ENCODE assay signal across 2 cellular contexts in genomic region chr19:48975947-48976847, GRCh38.
A peak's percentile ranks its signal among the peaks of the same experiment; 100 is the strongest.
TF ChIP-seq lines count a peak whose summit lies in the region.

No MANE protein-coding gene starts in this region.

TF ChIP-seq in A549, 52 proteins besides CTCF, POLR2A, EP300 and RAD21:
- TF ChIP-seq ZNF302 (CRISPR knock-in tag; IDR thresholded peaks at IDR 0.05) (no peak), HOXB13 (CRISPR knock-in tag; IDR thresholded peaks at IDR 0.05; ENCODE audit: low read depth) (0 out of 2 replicates have a peak, but pooled peaks have one; percentile 22), FOXS1 (CRISPR knock-in tag; IDR thresholded peaks at IDR 0.05) (0 out of 2 replicates have a peak, but pooled peaks have one; percentile 29)

TF ChIP-seq in H1, 55 proteins besides CTCF, POLR2A, EP300 and RAD21:
- TF ChIP-seq SP2 (IDR thresholded peaks at IDR 0.05; ENCODE audit: low read length): no peak
- no peak for TF ChIP-seq ATF2 (IDR thresholded peaks at IDR 0.05; ENCODE audit: low read length)
- TF ChIP-seq PHF8 (conservative IDR thresholded peaks at IDR 0.05; ENCODE audit: low read depth, low read length): no peak
- 0 out of 2 replicates have a peak, but pooled peaks have one; percentile 38 for TF ChIP-seq SP4 (IDR thresholded peaks at IDR 0.05; ENCODE audit: low read length)
- TF ChIP-seq SIX5 (IDR thresholded peaks at IDR 0.05; ENCODE audit: low read depth, low read length): peak; percentile 98
- peak; percentile 73 for TF ChIP-seq CREB1 (IDR thresholded peaks at IDR 0.05)
- TF ChIP-seq YY1 (IDR thresholded peaks at IDR 0.05; ENCODE audit: low read depth, low read length): peak; percentile 44; the same call in 1 of the 2 replicates
- peak; percentile 62 for TF ChIP-seq ATF3 (IDR thresholded peaks at IDR 0.05; ENCODE audit: insufficient read depth, low read depth, low read length)
- TF ChIP-seq TBP (IDR thresholded peaks at IDR 0.05; ENCODE audit: low read depth, low read length): no peak
- peak in 1 of 2 experiments; percentile 28; a peak in 1 of 4 replicates for TF ChIP-seq SIN3A (conservative IDR thresholded peaks at IDR 0.05 in 1 of 2, IDR thresholded peaks at IDR 0.05 in 1 of 2; ENCODE audit: low read depth in 1 of 2, low read length in 2 of 2)
- TF ChIP-seq SAP30 (IDR thresholded peaks at IDR 0.05; ENCODE audit: insufficient read depth, insufficient replicate concordance, low read length): no peak
- no peak for TF ChIP-seq NRF1 (IDR thresholded peaks at IDR 0.05; ENCODE audit: low read depth, low read length)
- no peak for TF ChIP-seq ZNF274 (IDR thresholded peaks at IDR 0.05; ENCODE audit: borderline replicate concordance, extremely low read depth, low read length)
